1 cellular context compared by ENCODE assay signal in the genomic region with DNA sequence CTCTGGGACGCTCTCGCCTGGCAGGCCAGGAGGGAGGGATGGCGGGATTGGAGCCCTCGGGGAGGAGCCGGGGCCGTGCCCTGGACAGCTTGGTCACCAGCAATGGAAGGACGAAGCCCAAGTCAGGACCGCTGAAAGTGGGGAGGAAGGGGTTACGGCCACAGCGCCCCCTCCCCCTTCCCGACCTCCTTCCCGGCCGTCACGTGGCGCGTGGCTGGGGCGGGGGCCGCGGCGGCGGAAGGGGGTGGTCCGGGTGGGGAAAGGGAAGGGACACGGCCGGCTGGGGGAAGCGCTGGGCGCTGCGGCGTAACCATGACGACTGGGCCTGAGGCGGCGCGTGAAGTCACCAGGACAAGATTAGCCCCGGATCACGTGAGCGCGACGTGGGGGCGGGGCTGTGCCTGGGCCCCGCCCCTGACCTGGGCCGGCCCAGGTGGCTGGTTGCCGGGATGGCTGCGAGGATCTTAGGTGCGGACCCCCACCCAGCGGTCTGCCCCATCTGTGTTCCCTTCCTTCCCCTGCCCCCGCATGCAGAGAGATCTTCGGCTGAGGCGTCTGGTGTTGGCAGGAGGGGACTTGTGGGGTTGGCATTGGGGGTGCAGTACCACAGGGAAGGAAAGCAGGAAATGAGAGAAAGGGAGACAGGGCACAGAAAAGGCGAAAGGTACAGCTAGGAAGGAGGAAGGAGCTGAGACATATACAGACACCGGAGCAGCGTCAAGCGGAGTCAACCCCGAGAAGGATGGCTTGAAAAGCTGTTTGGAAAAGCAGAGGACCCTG.
TF ChIP-seq lines count a peak whose summit lies in the region.

No MANE protein-coding gene starts in this region.

TF ChIP-seq in endothelial cell of umbilical vein, 7 proteins besides CTCF, POLR2A, EP300 and RAD21 (continued from another document):
- no peak for TF ChIP-seq EZH2 (IDR thresholded peaks at IDR 0.05; ENCODE audit: borderline replicate concordance, low read depth, low read length, severe bottlenecking)
- TF ChIP-seq MAX (IDR thresholded peaks at IDR 0.05; ENCODE audit: insufficient read depth, insufficient read length): peak; percentile 69
